27 cellular contexts compared by ENCODE assay signal in the genomic region with DNA sequence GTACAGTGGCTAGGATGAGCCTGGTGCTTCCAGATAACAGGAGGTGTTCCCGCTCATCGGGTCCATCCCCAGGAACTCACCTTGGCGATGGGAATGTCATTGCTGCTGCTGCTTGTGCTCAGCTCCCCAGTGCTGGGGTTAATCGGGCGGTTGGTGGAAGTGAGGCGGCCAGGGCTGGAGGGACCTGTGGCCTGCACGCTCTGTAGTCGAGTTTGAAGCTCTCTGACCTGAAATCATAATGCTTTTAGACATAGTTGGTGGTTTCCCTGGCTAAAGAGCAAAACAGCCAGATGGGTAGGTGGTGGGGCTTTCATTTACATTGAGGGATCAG.
"Had no signal": no experiment of that assay in that cellular context is flagged by ENCODE, and none has a peak within 500 bp of the region (broad histone marks: within the 10 kb centered on the region; RNA-seq: fewer than 3 reads in every experiment).

No MANE protein-coding gene starts in this region.

- DNase-seq: activated CD4-positive, alpha-beta memory T cell treated with anti-CD3 and anti-CD28 coated beads, Interleukin-2, amount 10 ng/mL, durations not matched to agents 7 days and 5 days; activated CD4-positive, alpha-beta T cell treated with anti-CD3 and anti-CD28 coated beads, Interleukin-2, amount 50 U/mL, for 1 hour; activated CD4-positive, CD25-positive, alpha-beta regulatory T cell; activated gamma-delta T cell; activated naive CD4-positive, alpha-beta T cell treated with anti-CD3 and anti-CD28 coated beads, Interleukin-2, amount 10 ng/mL, durations not matched to agents 7 days and 5 days; activated naive CD8-positive, alpha-beta T cell treated with anti-CD3 and anti-CD28 coated beads for 36 hours; activated T-cell treated with anti-CD3 and anti-CD28 coated beads for 4 hours; activated T-cell treated with anti-CD3 and anti-CD28 coated beads, Interleukin-2, amount 50 U/mL, for 48 hours; brain microvascular endothelial cell; caudate nucleus; MG63; MV-4-11; NCI-H1092 treated with DMSO at 0.1 percent for 48 hours; NCI-H1417 treated with DMSO at 0.1 percent for 48 hours; NCI-H1694; NCI-H2029; NCI-H510A treated with DMSO at 0.1 percent for 48 hours; NCI-H69; NK-92 treated with Interleukin-12 subunit alpha and Interleukin-12 subunit beta, amount 100 ng/mL, for 24 hours; RPMI8226; SHP77; T-helper 17 cell; T-helper 9 cell had no signal

- H3K4me3 ChIP-seq: MG63, SJSA1 had no signal

- H3K4me2 ChIP-seq: KMS-11 had no signal

- ATAC-seq: activated T-helper 17 cell treated with anti-CD3 and anti-CD28 coated beads, Interleukin-2, amount 50 U/mL, for 72 hours; Panc1; T-helper 17 cell had no signal

- H3K27ac ChIP-seq: brain microvascular endothelial cell, KMS-11, SJSA1 had no signal

- H3K27me3 ChIP-seq: MG63, SJSA1 had no signal

- H3K36me3 ChIP-seq: brain microvascular endothelial cell, MG63 had no signal

- H3K9me3 ChIP-seq: MG63, SJSA1 had no signal

- H3K9ac ChIP-seq: KMS-11 had no signal
